1 cellular context compared by ENCODE assay signal in the genomic region with DNA sequence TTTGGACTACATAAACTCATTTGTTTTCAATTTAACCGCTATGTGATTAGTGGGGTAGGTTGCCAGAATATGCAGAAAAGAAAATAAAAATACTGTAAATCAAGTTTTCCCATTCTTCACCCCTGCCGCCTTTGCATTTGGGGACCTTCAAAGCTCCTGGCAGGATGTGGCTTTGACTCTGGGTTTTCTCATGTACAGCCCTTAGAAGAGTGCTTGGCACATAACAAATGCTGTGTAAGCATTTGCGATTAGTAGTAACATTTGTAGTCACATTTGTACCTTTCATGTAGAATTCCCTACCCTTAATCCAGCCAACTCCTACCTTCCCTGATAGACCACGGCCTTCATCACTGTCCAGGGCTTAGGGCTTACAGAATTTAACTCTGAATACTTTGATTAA.
TF ChIP-seq lines count a peak whose summit lies in the region.

No MANE protein-coding gene starts in this region.

TF ChIP-seq in IMR-90, 13 proteins besides CTCF, POLR2A, EP300 and RAD21:
- TF ChIP-seq NFE2L2 (IDR thresholded peaks at IDR 0.05; ENCODE audit: low read depth, low read length) (no peak), MAFK (IDR thresholded peaks at IDR 0.05; ENCODE audit: low read depth, low read length) (peak; percentile 85)
- TF ChIP-seq, protein P1, sequence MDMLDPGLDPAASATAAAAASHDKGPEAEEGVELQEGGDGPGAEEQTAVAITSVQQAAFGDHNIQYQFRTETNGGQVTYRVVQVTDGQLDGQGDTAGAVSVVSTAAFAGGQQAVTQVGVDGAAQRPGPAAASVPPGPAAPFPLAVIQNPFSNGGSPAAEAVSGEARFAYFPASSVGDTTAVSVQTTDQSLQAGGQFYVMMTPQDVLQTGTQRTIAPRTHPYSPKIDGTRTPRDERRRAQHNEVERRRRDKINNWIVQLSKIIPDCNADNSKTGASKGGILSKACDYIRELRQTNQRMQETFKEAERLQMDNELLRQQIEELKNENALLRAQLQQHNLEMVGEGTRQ (IDR thresholded peaks at IDR 0.05; ENCODE audit: low read depth, low read length) = no peak
